ENCODE assay signal across 10 cellular contexts in genomic region chr1:89198081-89198480, GRCh38. TPM values are rescaled to one million over a fixed set of nuclear protein-coding genes. Genes with fewer than 3 reads are reported as not detected.
DNase-seq lines count a peak whose midpoint lies in the region; ATAC-seq and TF ChIP-seq lines count a peak whose summit lies in the region.
"Had no signal": no experiment of that assay in that cellular context is flagged by ENCODE, and none has a peak within 500 bp of the region (broad histone marks: within the 10 kb centered on the region; RNA-seq: fewer than 3 reads in every experiment).

No MANE protein-coding gene starts in this region.

- H3K27me3 ChIP-seq in mononuclear cell (ENCODE audit: insufficient read depth, low read length) = no peaks in the 10 kb centered on the region
- H3K27me3 ChIP-seq in transverse colon = no peaks in the 10 kb centered on the region

- H3K36me3 ChIP-seq in transverse colon = no peaks in the 10 kb centered on the region

- H3K4me1 ChIP-seq in mononuclear cell (ENCODE audit: insufficient read depth, low read length) = peaks cover 31% of the 10 kb centered on the region
- peaks cover 0 to 14% (median 0%) of the 10 kb centered on the region in 4 donors for H3K4me1 ChIP-seq in transverse colon

- peak; percentile 26 for DNase-seq in activated T-cell treated with anti-CD3 and anti-CD28 coated beads, Interleukin-2, amount 50 U/mL, for 1 hour
- DNase-seq in activated T-cell treated with anti-CD3 and anti-CD28 coated beads for 4 hours (no peak), astrocyte of the hippocampus (ENCODE audit: low read depth, low spot score) (peak; percentile 4), transverse colon (no peak), HK-2 (ENCODE audit: unreplicated experiment) (no peak)
- DNase-seq: NCI-H146 had no signal

- H3K4me3 ChIP-seq in mononuclear cell (ENCODE audit: low read length) = peak overlapping the region; percentile 86
- H3K4me3 ChIP-seq in transverse colon = peak overlapping the region; percentile 29 to 47 (median 41)

- no peaks in the 10 kb centered on the region for H3K9me3 ChIP-seq in mononuclear cell (ENCODE audit: low read depth, low read length)
- no peaks in the 10 kb centered on the region for H3K9me3 ChIP-seq in transverse colon

- no peak for TF ChIP-seq CTCF in transverse colon (IDR thresholded peaks at IDR 0.05)

- in situ Hi-C loops in transverse colon (cut with MboI; ENCODE audit: low pct_ligation_motif_present in 1 of 4, low pct_unique_long_range_greater_than_20kb in 1 of 4, low sequenced_read_pairs in 3 of 4) = no loop called here

- H3K27ac ChIP-seq in transverse colon = peak overlapping the region; percentile 74 to 82 (median 78)
- H3K27ac ChIP-seq: C4-2B had no signal

- intact Hi-C loops in transverse colon (cut with DNase I; ENCODE audit: low total_unique reads) = no loop called here

- ATAC-seq in GM21619 (IDR thresholded peaks at IDR 0.05; ENCODE audit: unreplicated experiment) (no peak), HG03432 (IDR thresholded peaks at IDR 0.05; ENCODE audit: unreplicated experiment) (no peak)

- WGBS in transverse colon (ENCODE audit: low coverage in 1 of 2), 2 donors = 16 to 17% methylated on average over 8 of the region's 8 CpGs

- TF ChIP-seq EP300 in transverse colon (IDR thresholded peaks at IDR 0.05; ENCODE audit: low read depth) = no peak

- TF ChIP-seq POLR2A in transverse colon (IDR thresholded peaks at IDR 0.05) = no peak

RNA-seq across cellular contexts. Expression of gene GBP4, which starts 0.7 kb away (rescaled TPM):
- total RNA-seq in mononuclear cell (21.8 TPM), transverse colon (1 to 10 TPM in 2 of 4 donors, under 1 TPM in 1, not detected in 1; 1.00 to 3.8 (median 2.5) TPM)

RNA-seq across cellular contexts. Expression of gene GBP7, which starts 22.3 kb away (rescaled TPM):
- not detected for total RNA-seq in mononuclear cell
- total RNA-seq in transverse colon = not detected

Comparison
In these comparisons a context has a peak if more than half of its experiments do, and no peak if none do; other contexts are left out.
1. DNase-seq: peak in activated T-cell treated with anti-CD3 and anti-CD28 coated beads, Interleukin-2, amount 50 U/mL, for 1 hour (single experiment) and astrocyte of the hippocampus (single experiment); none in activated T-cell treated with anti-CD3 and anti-CD28 coated beads for 4 hours (single experiment), transverse colon (single experiment) and HK-2 (single experiment).